ENCODE assay signal across 22 cellular contexts in the genomic region with DNA sequence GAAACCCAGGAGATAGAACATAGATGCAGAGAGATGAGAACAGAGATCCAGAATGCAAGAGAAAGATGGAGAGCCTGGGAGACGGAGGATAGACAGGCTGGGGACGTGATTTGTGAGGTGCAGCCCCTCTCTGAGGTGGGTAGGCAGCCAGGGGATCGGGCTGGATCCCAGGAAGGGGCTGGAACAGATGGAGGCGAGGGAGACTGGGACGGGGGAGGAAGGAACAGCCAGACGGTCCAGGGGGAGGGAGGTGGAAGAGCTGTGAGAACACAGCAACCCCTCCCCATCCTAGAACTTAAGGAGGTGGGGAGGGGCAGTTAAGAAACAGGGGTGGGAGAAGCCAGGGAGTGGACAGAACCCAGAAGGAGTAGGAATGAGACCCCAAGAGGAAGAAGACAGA. TPM values are rescaled to one million over a fixed set of nuclear protein-coding genes. Genes with fewer than 3 reads are reported as not detected.
"Had no signal": no experiment of that assay in that cellular context is flagged by ENCODE, and none has a peak within 500 bp of the region (broad histone marks: within the 10 kb centered on the region; RNA-seq: fewer than 3 reads in every experiment).

No MANE protein-coding gene starts in this region.

- H3K27ac ChIP-seq: cardiac muscle cell, right lobe of liver, stomach, suprapubic skin, tibial nerve had no signal

- H3K4me3 ChIP-seq: cardiac muscle cell, right lobe of liver, stomach, suprapubic skin, tibial nerve had no signal

- FAIRE-seq: islet of Langerhans, small intestine had no signal

- DNase-seq: activated CD4-positive, alpha-beta memory T cell treated with anti-CD3 and anti-CD28 coated beads for 36 hours; activated CD4-positive, alpha-beta T cell treated with anti-CD3 and anti-CD28 coated beads for 48 hours; activated naive CD4-positive, alpha-beta T cell treated with anti-CD3 and anti-CD28 coated beads for 36 hours; activated naive CD8-positive, alpha-beta T cell treated with anti-CD3 and anti-CD28 coated beads, Interleukin-2, amount 10 ng/mL, durations not matched to agents 7 days and 5 days; activated T-cell treated with anti-CD3 and anti-CD28 coated beads, Interleukin-2, amount 50 U/mL, for 48 hours; amniotic stem cell; effector CD8-positive, alpha-beta T cell; foreskin melanocyte; left ventricle myocardium superior; nucleus accumbens; right lobe of liver; small intestine; stimulated activated CD4-positive, alpha-beta T cell treated with anti-CD3 and anti-CD28 coated beads, Interleukin-2, amount 100 ng/mL, for 24 hours; stomach had no signal

- H3K36me3 ChIP-seq: cardiac muscle cell, right lobe of liver, stomach, suprapubic skin, tibial nerve had no signal

- H3K9me3 ChIP-seq: right lobe of liver, stomach, suprapubic skin, tibial nerve had no signal

- H3K4me1 ChIP-seq: right lobe of liver had no signal

RNA-seq across cellular contexts. Expression of a gene that starts 3.1 kb away (rescaled TPM):
- total RNA-seq: natural killer cell treated with Interleukin-12 subunit alpha and Interleukin-12 subunit beta and Interleukin-15 and Interleukin-18, amount 100 ng/mL, for 72 hours had no signal

RNA-seq across cellular contexts. Expression of a gene that starts 13.1 kb away (rescaled TPM):
- total RNA-seq: activated CD4-positive, alpha-beta memory T cell treated with anti-CD3 and anti-CD28 coated beads for 36 hours; activated naive CD4-positive, alpha-beta T cell treated with anti-CD3 and anti-CD28 coated beads for 36 hours; activated naive CD8-positive, alpha-beta T cell treated with anti-CD3 and anti-CD28 coated beads, Interleukin-2, amount 10 ng/mL, durations not matched to agents 7 days and 5 days; left ventricle myocardium superior; natural killer cell treated with Interleukin-12 subunit alpha and Interleukin-12 subunit beta and Interleukin-15 and Interleukin-18, amount 100 ng/mL, for 72 hours; right lobe of liver; stomach; suprapubic skin; T-helper 1 cell treated with Interleukin-12 subunit alpha and Interleukin-12 subunit beta and Interleukin-4 antibody, amounts not matched to agents 30 ng/mL and 1 ng/mL, for 36 hours; tibial nerve; urinary bladder had no signal
- polyA plus RNA-seq: esophagus, small intestine, stomach, urinary bladder had no signal

RNA-seq across cellular contexts. Expression of a gene that starts 15.0 kb away (rescaled TPM):
- total RNA-seq: activated CD4-positive, alpha-beta memory T cell treated with anti-CD3 and anti-CD28 coated beads for 36 hours; activated naive CD4-positive, alpha-beta T cell treated with anti-CD3 and anti-CD28 coated beads for 36 hours; activated naive CD8-positive, alpha-beta T cell treated with anti-CD3 and anti-CD28 coated beads, Interleukin-2, amount 10 ng/mL, durations not matched to agents 7 days and 5 days; left ventricle myocardium superior; natural killer cell treated with Interleukin-12 subunit alpha and Interleukin-12 subunit beta and Interleukin-15 and Interleukin-18, amount 100 ng/mL, for 72 hours; right lobe of liver; stomach; suprapubic skin; T-helper 1 cell treated with Interleukin-12 subunit alpha and Interleukin-12 subunit beta and Interleukin-4 antibody, amounts not matched to agents 30 ng/mL and 1 ng/mL, for 36 hours; tibial nerve; urinary bladder had no signal
- polyA plus RNA-seq: esophagus, small intestine, stomach, urinary bladder had no signal
